1 cellular context compared by ENCODE assay signal in genomic region chr7:151059362-151060112, GRCh38.
TF ChIP-seq lines count a peak whose summit lies in the region.

A gene with protein sequence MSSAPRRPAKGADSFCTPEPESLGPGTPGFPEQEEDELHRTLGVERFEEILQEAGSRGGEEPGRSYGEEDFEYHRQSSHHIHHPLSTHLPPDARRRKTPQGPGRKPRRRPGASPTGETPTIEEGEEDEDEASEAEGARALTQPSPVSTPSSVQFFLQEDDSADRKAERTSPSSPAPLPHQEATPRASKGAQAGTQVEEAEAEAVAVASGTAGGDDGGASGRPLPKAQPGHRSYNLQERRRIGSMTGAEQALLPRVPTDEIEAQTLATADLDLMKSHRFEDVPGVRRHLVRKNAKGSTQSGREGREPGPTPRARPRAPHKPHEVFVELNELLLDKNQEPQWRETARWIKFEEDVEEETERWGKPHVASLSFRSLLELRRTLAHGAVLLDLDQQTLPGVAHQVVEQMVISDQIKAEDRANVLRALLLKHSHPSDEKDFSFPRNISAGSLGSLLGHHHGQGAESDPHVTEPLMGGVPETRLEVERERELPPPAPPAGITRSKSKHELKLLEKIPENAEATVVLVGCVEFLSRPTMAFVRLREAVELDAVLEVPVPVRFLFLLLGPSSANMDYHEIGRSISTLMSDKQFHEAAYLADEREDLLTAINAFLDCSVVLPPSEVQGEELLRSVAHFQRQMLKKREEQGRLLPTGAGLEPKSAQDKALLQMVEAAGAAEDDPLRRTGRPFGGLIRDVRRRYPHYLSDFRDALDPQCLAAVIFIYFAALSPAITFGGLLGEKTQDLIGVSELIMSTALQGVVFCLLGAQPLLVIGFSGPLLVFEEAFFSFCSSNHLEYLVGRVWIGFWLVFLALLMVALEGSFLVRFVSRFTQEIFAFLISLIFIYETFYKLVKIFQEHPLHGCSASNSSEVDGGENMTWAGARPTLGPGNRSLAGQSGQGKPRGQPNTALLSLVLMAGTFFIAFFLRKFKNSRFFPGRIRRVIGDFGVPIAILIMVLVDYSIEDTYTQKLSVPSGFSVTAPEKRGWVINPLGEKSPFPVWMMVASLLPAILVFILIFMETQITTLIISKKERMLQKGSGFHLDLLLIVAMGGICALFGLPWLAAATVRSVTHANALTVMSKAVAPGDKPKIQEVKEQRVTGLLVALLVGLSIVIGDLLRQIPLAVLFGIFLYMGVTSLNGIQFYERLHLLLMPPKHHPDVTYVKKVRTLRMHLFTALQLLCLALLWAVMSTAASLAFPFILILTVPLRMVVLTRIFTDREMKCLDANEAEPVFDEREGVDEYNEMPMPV (plus strand): TSS chr7:151059589. CDS start chr7:151061988, 2,399 bp downstream.

TF ChIP-seq in K562, 482 proteins besides CTCF, POLR2A, EP300 and RAD21 (continued from another document and continues in another):
- TF ChIP-seq, protein P1, sequence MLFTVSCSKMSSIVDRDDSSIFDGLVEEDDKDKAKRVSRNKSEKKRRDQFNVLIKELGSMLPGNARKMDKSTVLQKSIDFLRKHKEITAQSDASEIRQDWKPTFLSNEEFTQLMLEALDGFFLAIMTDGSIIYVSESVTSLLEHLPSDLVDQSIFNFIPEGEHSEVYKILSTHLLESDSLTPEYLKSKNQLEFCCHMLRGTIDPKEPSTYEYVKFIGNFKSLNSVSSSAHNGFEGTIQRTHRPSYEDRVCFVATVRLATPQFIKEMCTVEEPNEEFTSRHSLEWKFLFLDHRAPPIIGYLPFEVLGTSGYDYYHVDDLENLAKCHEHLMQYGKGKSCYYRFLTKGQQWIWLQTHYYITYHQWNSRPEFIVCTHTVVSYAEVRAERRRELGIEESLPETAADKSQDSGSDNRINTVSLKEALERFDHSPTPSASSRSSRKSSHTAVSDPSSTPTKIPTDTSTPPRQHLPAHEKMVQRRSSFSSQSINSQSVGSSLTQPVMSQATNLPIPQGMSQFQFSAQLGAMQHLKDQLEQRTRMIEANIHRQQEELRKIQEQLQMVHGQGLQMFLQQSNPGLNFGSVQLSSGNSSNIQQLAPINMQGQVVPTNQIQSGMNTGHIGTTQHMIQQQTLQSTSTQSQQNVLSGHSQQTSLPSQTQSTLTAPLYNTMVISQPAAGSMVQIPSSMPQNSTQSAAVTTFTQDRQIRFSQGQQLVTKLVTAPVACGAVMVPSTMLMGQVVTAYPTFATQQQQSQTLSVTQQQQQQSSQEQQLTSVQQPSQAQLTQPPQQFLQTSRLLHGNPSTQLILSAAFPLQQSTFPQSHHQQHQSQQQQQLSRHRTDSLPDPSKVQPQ (CRISPR knock-in tag; IDR thresholded peaks at IDR 0.05; ENCODE audit: borderline replicate concordance) = no peak
- no peak; the same call in 1 of the 2 replicates for TF ChIP-seq SMARCA5 (IDR thresholded peaks at IDR 0.05)
- no peak for TF ChIP-seq ZNF586 (CRISPR knock-in tag; conservative IDR thresholded peaks at IDR 0.05)
- no peak for TF ChIP-seq RBM25 (IDR thresholded peaks at IDR 0.05; ENCODE audit: low read depth, low read length, severe bottlenecking)
- TF ChIP-seq ZBTB17 (CRISPR knock-in tag; IDR thresholded peaks at IDR 0.05) = 0 out of 2 replicates have a peak, but pooled peaks have one; percentile 20
- TF ChIP-seq DDX20 (tag; IDR thresholded peaks at IDR 0.05; ENCODE audit: low read depth) = no peak
- no peak for TF ChIP-seq DLX4 (CRISPR knock-in tag; IDR thresholded peaks at IDR 0.05)
- TF ChIP-seq TEAD1 (CRISPR knock-in tag; IDR thresholded peaks at IDR 0.05) = no peak; a peak in 1 of 4 replicates
- TF ChIP-seq HOXB6 (CRISPR knock-in tag; IDR thresholded peaks at IDR 0.05; ENCODE audit: borderline replicate concordance) = no peak
- no peak for TF ChIP-seq ZNF717 (CRISPR knock-in tag; IDR thresholded peaks at IDR 0.05)
- TF ChIP-seq POLR3G (IDR thresholded peaks at IDR 0.05; ENCODE audit: extremely low read depth, insufficient read length, insufficient replicate concordance) = no peak
- no peak for TF ChIP-seq TAF9B (IDR thresholded peaks at IDR 0.05; ENCODE audit: partially characterized antibody)
- no peak for TF ChIP-seq CHD1 (IDR thresholded peaks at IDR 0.05; ENCODE audit: low read length)
- no peak for TF ChIP-seq ZNF384 (IDR thresholded peaks at IDR 0.05; ENCODE audit: low read depth, low read length)
- peak; percentile 75; the same call in 1 of the 2 replicates for TF ChIP-seq SMAD4 (CRISPR knock-in tag; conservative IDR thresholded peaks at IDR 0.05)
- TF ChIP-seq RBM17 (IDR thresholded peaks at IDR 0.05; ENCODE audit: borderline replicate concordance, low read depth, low read length) = no peak
- TF ChIP-seq ZNF3 (CRISPR knock-in tag; IDR thresholded peaks at IDR 0.05) = no peak
- no peak; the same call in 1 of the 2 replicates for TF ChIP-seq ELF2 (CRISPR knock-in tag; IDR thresholded peaks at IDR 0.05)
- TF ChIP-seq, protein P2, sequence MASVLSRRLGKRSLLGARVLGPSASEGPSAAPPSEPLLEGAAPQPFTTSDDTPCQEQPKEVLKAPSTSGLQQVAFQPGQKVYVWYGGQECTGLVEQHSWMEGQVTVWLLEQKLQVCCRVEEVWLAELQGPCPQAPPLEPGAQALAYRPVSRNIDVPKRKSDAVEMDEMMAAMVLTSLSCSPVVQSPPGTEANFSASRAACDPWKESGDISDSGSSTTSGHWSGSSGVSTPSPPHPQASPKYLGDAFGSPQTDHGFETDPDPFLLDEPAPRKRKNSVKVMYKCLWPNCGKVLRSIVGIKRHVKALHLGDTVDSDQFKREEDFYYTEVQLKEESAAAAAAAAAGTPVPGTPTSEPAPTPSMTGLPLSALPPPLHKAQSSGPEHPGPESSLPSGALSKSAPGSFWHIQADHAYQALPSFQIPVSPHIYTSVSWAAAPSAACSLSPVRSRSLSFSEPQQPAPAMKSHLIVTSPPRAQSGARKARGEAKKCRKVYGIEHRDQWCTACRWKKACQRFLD (CRISPR knock-in tag; IDR thresholded peaks at IDR 0.05) = peak; percentile 99
- TF ChIP-seq, protein P3, sequence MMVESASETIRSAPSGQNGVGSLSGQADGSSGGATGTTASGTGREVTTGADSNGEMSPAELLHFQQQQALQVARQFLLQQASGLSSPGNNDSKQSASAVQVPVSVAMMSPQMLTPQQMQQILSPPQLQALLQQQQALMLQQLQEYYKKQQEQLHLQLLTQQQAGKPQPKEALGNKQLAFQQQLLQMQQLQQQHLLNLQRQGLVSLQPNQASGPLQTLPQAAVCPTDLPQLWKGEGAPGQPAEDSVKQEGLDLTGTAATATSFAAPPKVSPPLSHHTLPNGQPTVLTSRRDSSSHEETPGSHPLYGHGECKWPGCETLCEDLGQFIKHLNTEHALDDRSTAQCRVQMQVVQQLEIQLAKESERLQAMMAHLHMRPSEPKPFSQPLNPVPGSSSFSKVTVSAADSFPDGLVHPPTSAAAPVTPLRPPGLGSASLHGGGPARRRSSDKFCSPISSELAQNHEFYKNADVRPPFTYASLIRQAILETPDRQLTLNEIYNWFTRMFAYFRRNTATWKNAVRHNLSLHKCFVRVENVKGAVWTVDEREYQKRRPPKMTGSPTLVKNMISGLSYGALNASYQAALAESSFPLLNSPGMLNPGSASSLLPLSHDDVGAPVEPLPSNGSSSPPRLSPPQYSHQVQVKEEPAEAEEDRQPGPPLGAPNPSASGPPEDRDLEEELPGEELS (CRISPR knock-in tag; IDR thresholded peaks at IDR 0.05; ENCODE audit: borderline replicate concordance) = no peak
- TF ChIP-seq, protein P4, sequence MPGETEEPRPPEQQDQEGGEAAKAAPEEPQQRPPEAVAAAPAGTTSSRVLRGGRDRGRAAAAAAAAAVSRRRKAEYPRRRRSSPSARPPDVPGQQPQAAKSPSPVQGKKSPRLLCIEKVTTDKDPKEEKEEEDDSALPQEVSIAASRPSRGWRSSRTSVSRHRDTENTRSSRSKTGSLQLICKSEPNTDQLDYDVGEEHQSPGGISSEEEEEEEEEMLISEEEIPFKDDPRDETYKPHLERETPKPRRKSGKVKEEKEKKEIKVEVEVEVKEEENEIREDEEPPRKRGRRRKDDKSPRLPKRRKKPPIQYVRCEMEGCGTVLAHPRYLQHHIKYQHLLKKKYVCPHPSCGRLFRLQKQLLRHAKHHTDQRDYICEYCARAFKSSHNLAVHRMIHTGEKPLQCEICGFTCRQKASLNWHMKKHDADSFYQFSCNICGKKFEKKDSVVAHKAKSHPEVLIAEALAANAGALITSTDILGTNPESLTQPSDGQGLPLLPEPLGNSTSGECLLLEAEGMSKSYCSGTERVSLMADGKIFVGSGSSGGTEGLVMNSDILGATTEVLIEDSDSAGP (CRISPR knock-in tag; IDR thresholded peaks at IDR 0.05) = no peak
- TF ChIP-seq XRCC4 (IDR thresholded peaks at IDR 0.05; ENCODE audit: extremely low read depth, insufficient read depth, insufficient read length) = no peak
- TF ChIP-seq BRF1 (IDR thresholded peaks at IDR 0.05; ENCODE audit: borderline replicate concordance, extremely low read depth, insufficient read length) = no peak
- TF ChIP-seq PTTG1 (tag; IDR thresholded peaks at IDR 0.05; ENCODE audit: low read depth) = no peak
- no peak for TF ChIP-seq MYBL2 (IDR thresholded peaks at IDR 0.05; ENCODE audit: low read depth)
- no peak for TF ChIP-seq MYBL2 (CRISPR knock-in tag; IDR thresholded peaks at IDR 0.05; ENCODE audit: borderline replicate concordance)
- TF ChIP-seq GTF2E2 (tag; IDR thresholded peaks at IDR 0.05) = peak; percentile 52; the same call in 1 of the 2 replicates
- no peak for TF ChIP-seq L3MBTL2 (IDR thresholded peaks at IDR 0.05)
- no peak for TF ChIP-seq CBX2 (IDR thresholded peaks at IDR 0.05; ENCODE audit: insufficient read depth, low read length, poor library complexity, severe bottlenecking)
- TF ChIP-seq ZNF212 (CRISPR knock-in tag; IDR thresholded peaks at IDR 0.05) = no peak
- no peak for TF ChIP-seq TCF3 (CRISPR knock-in tag; IDR thresholded peaks at IDR 0.05)
- TF ChIP-seq PRPF4 (IDR thresholded peaks at IDR 0.05; ENCODE audit: insufficient read depth, low read depth, low read length, poor library complexity, severe bottlenecking) = no peak
- no peak for TF ChIP-seq E2F8 (IDR thresholded peaks at IDR 0.05; ENCODE audit: low read depth, partially characterized antibody)
- TF ChIP-seq HDGF (IDR thresholded peaks at IDR 0.05) = no peak
- TF ChIP-seq TARDBP (IDR thresholded peaks at IDR 0.05) = no peak
- TF ChIP-seq, protein P5, sequence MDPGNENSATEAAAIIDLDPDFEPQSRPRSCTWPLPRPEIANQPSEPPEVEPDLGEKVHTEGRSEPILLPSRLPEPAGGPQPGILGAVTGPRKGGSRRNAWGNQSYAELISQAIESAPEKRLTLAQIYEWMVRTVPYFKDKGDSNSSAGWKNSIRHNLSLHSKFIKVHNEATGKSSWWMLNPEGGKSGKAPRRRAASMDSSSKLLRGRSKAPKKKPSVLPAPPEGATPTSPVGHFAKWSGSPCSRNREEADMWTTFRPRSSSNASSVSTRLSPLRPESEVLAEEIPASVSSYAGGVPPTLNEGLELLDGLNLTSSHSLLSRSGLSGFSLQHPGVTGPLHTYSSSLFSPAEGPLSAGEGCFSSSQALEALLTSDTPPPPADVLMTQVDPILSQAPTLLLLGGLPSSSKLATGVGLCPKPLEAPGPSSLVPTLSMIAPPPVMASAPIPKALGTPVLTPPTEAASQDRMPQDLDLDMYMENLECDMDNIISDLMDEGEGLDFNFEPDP (CRISPR knock-in tag; IDR thresholded peaks at IDR 0.05) = no peak
- no peak for TF ChIP-seq GATA2 (CRISPR knock-in tag; IDR thresholded peaks at IDR 0.05)
- no peak for TF ChIP-seq MAX (CRISPR knock-in tag; IDR thresholded peaks at IDR 0.05)
- 0 out of 2 replicates have a peak, but pooled peaks have one; percentile 29 for TF ChIP-seq JUND (IDR thresholded peaks at IDR 0.05; ENCODE audit: borderline replicate concordance, low read depth, low read length)
- no peak; the same call in 2 of the 3 replicates for TF ChIP-seq JUND (tag; IDR thresholded peaks at IDR 0.05; ENCODE audit: borderline replicate concordance, low read depth, low read length)
- no peak for TF ChIP-seq ZNF57 (CRISPR knock-in tag; IDR thresholded peaks at IDR 0.05)
- TF ChIP-seq CREB3 (tag; conservative IDR thresholded peaks at IDR 0.05; ENCODE audit: low read depth) = no peak
- no peak for TF ChIP-seq SOX6 (IDR thresholded peaks at IDR 0.05)
- no peak for TF ChIP-seq ZNF146 (CRISPR knock-in tag; IDR thresholded peaks at IDR 0.05; ENCODE audit: unreplicated experiment)
- no peak for TF ChIP-seq MTF1 (CRISPR knock-in tag; IDR thresholded peaks at IDR 0.05; ENCODE audit: borderline replicate concordance)
- TF ChIP-seq ATF7 (IDR thresholded peaks at IDR 0.05) = no peak
- no peak for TF ChIP-seq ZNF217 (CRISPR knock-in tag; IDR thresholded peaks at IDR 0.05)
